ENCODE assay signal across 22 cellular contexts in genomic region chr6:83846291-83846690, GRCh38. TPM values are rescaled to one million over a fixed set of nuclear protein-coding genes. Genes with fewer than 3 reads are reported as not detected.
DNase-seq lines count a peak whose midpoint lies in the region; ATAC-seq, FAIRE-seq and TF ChIP-seq lines count a peak whose summit lies in the region.
"Had no signal": no experiment of that assay in that cellular context is flagged by ENCODE, and none has a peak within 500 bp of the region (broad histone marks: within the 10 kb centered on the region; RNA-seq: fewer than 3 reads in every experiment).

No MANE protein-coding gene starts in this region.

- H3K9me3 ChIP-seq in HepG2 (ENCODE audit: low read length) (no peaks in the 10 kb centered on the region), right lobe of liver (no peaks in the 10 kb centered on the region), K562 (replicated peaks; ENCODE audit: control insufficient read depth, insufficient read depth, low read depth, low read length) (no peaks in the 10 kb centered on the region; the same call in 1 of the 2 replicates), A673 (ENCODE audit: low read depth, low read length, poor library complexity, severe bottlenecking) (peaks cover 2% of the 10 kb centered on the region)
- H3K9me3 ChIP-seq: HAP-1 had no signal

- in situ Hi-C loops in HepG2 (cut with HindIII; ENCODE audit: extremely low pct_ligation_motif_present, low pct_unique_long_range_greater_than_20kb) (no loop called here), K562 (cut with MboI) (no loop called here)

- no peak for TF ChIP-seq CTCF in HepG2 (CRISPR knock-in tag; IDR thresholded peaks at IDR 0.05)
- TF ChIP-seq CTCF in right lobe of liver (IDR thresholded peaks at IDR 0.05) = no peak
- TF ChIP-seq CTCF in K562 (IDR thresholded peaks at IDR 0.05 in 2 of 3, conservative IDR thresholded peaks at IDR 0.05 in 1 of 3; ENCODE audit: insufficient read depth in 2 of 3, low read depth in 1 of 3, low read length in 3 of 3) = no peak
- no peak for TF ChIP-seq CTCF in A673 (conservative IDR thresholded peaks at IDR 0.05; ENCODE audit: low read depth, low read length)

- no peak overlapping the region for H3K27ac ChIP-seq in HepG2 (ENCODE audit: extremely low read length, insufficient read depth, low read length)
- no peak overlapping the region for H3K27ac ChIP-seq in right lobe of liver
- H3K27ac ChIP-seq in K562 (ENCODE audit: extremely low read depth, low read depth, low read length) = no peak overlapping the region
- no peak overlapping the region for H3K27ac ChIP-seq in A673 (ENCODE audit: low read depth, low read length, poor library complexity, severe bottlenecking)
- H3K27ac ChIP-seq: 22Rv1, GM23248 had no signal

- H3K4me3 ChIP-seq in HepG2 (replicated peaks in 1 of 3; ENCODE audit: insufficient read depth in 1 of 3, low read depth in 2 of 3, low read length in 3 of 3) = no peak overlapping the region
- no peak overlapping the region for H3K4me3 ChIP-seq in right lobe of liver
- no peak overlapping the region for H3K4me3 ChIP-seq in K562
- no peak overlapping the region for H3K4me3 ChIP-seq in A673 (ENCODE audit: low read depth, low read length, poor library complexity, severe bottlenecking)
- H3K4me3 ChIP-seq: GM23248, HAP-1 had no signal

- no peaks in the 10 kb centered on the region for H3K9me1 ChIP-seq in K562 (ENCODE audit: control insufficient read depth, insufficient read depth, low read length)

- H3K79me2 ChIP-seq in HepG2 (ENCODE audit: insufficient read depth, low read length) (no peaks in the 10 kb centered on the region), K562 (ENCODE audit: control insufficient read depth, insufficient read depth, low read length) (no peaks in the 10 kb centered on the region)

- intact Hi-C loops in HepG2 (cut with micrococcal nuclease; ENCODE audit: unreplicated experiment) (no loop called here), right lobe of liver (cut with DNase I) (no loop called here), K562 (cut with micrococcal nuclease) (no loop called here), A673 (cut with micrococcal nuclease; ENCODE audit: unreplicated experiment) (no loop called here)

- TF ChIP-seq RAD21 in HepG2 (CRISPR knock-in tag; IDR thresholded peaks at IDR 0.05) (no peak), K562 (CRISPR knock-in tag; conservative IDR thresholded peaks at IDR 0.05 in 1 of 2, IDR thresholded peaks at IDR 0.05 in 1 of 2) (no peak)

- no peak overlapping the region for H3K4me2 ChIP-seq in HepG2 (ENCODE audit: low read depth, low read length)
- no peak overlapping the region for H3K4me2 ChIP-seq in K562 (ENCODE audit: insufficient read depth, low read length)

- ATAC-seq in HepG2 (no peak), right lobe of liver (no peak), K562 (no peak), GM19351 (IDR thresholded peaks at IDR 0.05; ENCODE audit: unreplicated experiment) (no peak)

- H3K27me3 ChIP-seq in HepG2 (ENCODE audit: control insufficient read depth in 1 of 2, insufficient read depth in 2 of 2, low read length in 2 of 2) = no peaks in the 10 kb centered on the region; a peak in 1 of 5 replicates
- H3K27me3 ChIP-seq in right lobe of liver = no peaks in the 10 kb centered on the region
- H3K27me3 ChIP-seq in K562 (ENCODE audit: control insufficient read depth in 2 of 2, insufficient read depth in 2 of 2, low read length in 2 of 2) = no peaks in the 10 kb centered on the region
- H3K27me3 ChIP-seq in A673 (replicated peaks; ENCODE audit: insufficient read depth, low read depth, low read length, poor library complexity) = no peaks in the 10 kb centered on the region

- WGBS in HepG2 (ENCODE audit: low lambda C conversion rate) = 0% methylated on average over 1 of the region's 1 CpG
- WGBS in right lobe of liver (ENCODE audit: insufficient coverage, low coverage, low lambda C conversion rate, missing lambda C conversion rate) = 21% methylated on average over 1 of the region's 1 CpG
- WGBS in K562 (ENCODE audit: insufficient coverage, low coverage, missing lambda C conversion rate) = 0% methylated on average over 1 of the region's 1 CpG

- no peak for TF ChIP-seq EP300 in HepG2 (IDR thresholded peaks at IDR 0.05; ENCODE audit: low read depth in 2 of 2, low read length in 2 of 2)
- TF ChIP-seq EP300 in HepG2 (CRISPR knock-in tag; IDR thresholded peaks at IDR 0.05; ENCODE audit: borderline replicate concordance) = no peak
- TF ChIP-seq EP300 in K562 (IDR thresholded peaks at IDR 0.05; ENCODE audit: low read length) = no peak

- BruUV-seq in HepG2 (replicated peaks; lab: Mats Ljungman, UMichigan) = no TSS peak
- no TSS peak for BruUV-seq in K562 (replicated peaks; lab: Mats Ljungman, UMichigan)
- BruUV-seq in A673 (replicated peaks; lab: Mats Ljungman, UMichigan) = no TSS peak

- H4K20me1 ChIP-seq in HepG2 (ENCODE audit: insufficient read depth, low read length) = no peaks in the 10 kb centered on the region
- H4K20me1 ChIP-seq in K562 (replicated peaks; ENCODE audit: control insufficient read depth, insufficient read depth, low read length) = no peaks in the 10 kb centered on the region

- H3K36me3 ChIP-seq in HepG2 (replicated peaks in 1 of 2; ENCODE audit: control insufficient read depth in 1 of 2, insufficient read depth in 2 of 2, low read length in 2 of 2) = no peaks in the 10 kb centered on the region
- H3K36me3 ChIP-seq in right lobe of liver = no peaks in the 10 kb centered on the region
- H3K36me3 ChIP-seq in K562 (ENCODE audit: control insufficient read depth, insufficient read depth, low read length) = no peaks in the 10 kb centered on the region
- no peaks in the 10 kb centered on the region for H3K36me3 ChIP-seq in A673 (ENCODE audit: insufficient read depth, low read length, poor library complexity, severe bottlenecking)
- H3K36me3 ChIP-seq: HAP-1 had no signal

- H3K4me1 ChIP-seq in HepG2 (ENCODE audit: insufficient read depth, low read length) = no peaks in the 10 kb centered on the region
- H3K4me1 ChIP-seq in right lobe of liver = no peaks in the 10 kb centered on the region
- H3K4me1 ChIP-seq in K562 (replicated peaks in 1 of 2; ENCODE audit: control insufficient read depth in 2 of 2, insufficient read depth in 2 of 2, low read length in 2 of 2) = no peaks in the 10 kb centered on the region
- H3K4me1 ChIP-seq in A673 (ENCODE audit: insufficient read depth, low read length, poor library complexity, severe bottlenecking) = no peaks in the 10 kb centered on the region
- H3K4me1 ChIP-seq: HAP-1 had no signal

- H3K9ac ChIP-seq in HepG2 (ENCODE audit: insufficient read depth, low read depth, low read length) (no peak overlapping the region), K562 (ENCODE audit: insufficient read depth in 1 of 2, low read depth in 2 of 2, low read length in 2 of 2) (no peak overlapping the region)
- H3K9ac ChIP-seq: GM23248 had no signal

- CTCF ChIA-PET in HepG2 (lab: Yijun Ruan, JAX; ENCODE audit: low intra/inter-chr PET ratio, low total read pairs) = no interaction called here
- CTCF ChIA-PET in HEK293T (lab: Yijun Ruan, JAX) = interaction anchor here (0.7 kb wide), 1 partner anchor 385 kb away, joined by 4 read pairs; no protein-coding TSS in a partner anchor
- CTCF ChIA-PET in K562 (lab: Yijun Ruan, JAX; ENCODE audit: low intra/inter-chr PET ratio) = no interaction called here
- CTCF ChIA-PET in A673 (lab: Charles Lee) = no interaction called here

- DNase-seq in HepG2 (ENCODE audit: low spot score) = no peak
- DNase-seq in right lobe of liver = no peak
- no peak for DNase-seq in HEK293T (ENCODE audit: extremely low spot score)
- DNase-seq in K562 (ENCODE audit: extremely low read depth in 1 of 4, low spot score in 3 of 4) = no peak
- DNase-seq in NCI-H69 (lab: John Stamatoyannopoulos, UW) = no peak
- DNase-seq in A673 (ENCODE audit: low spot score) = no peak
- DNase-seq: C1 segment of cervical spinal cord; Calu3; CD4-positive, alpha-beta memory T cell; COR-L47; DMS53; DND-41; GM23248; HFFc6 had no signal

- TF ChIP-seq POLR2A in HepG2 (IDR thresholded peaks at IDR 0.05; ENCODE audit: insufficient read depth in 1 of 2, low read depth in 2 of 2, low read length in 2 of 2) = no peak
- TF ChIP-seq POLR2A in right lobe of liver (IDR thresholded peaks at IDR 0.05) = no peak
- TF ChIP-seq POLR2A in K562 (conservative IDR thresholded peaks at IDR 0.05) = no peak

- POLR2A ChIA-PET in HepG2 (lab: Yijun Ruan, JAX) = no interaction called here
- POLR2A ChIA-PET in HEK293T (lab: Yijun Ruan, JAX) = interaction anchor here (2.4 kb wide), 1 partner anchor 13 kb away, joined by 11 read pairs; the partner anchor contains the start of gene CYB5R4
- POLR2A ChIA-PET in K562 (lab: Yijun Ruan, JAX) = interaction anchor here (0.6 to 1.3 kb wide), 2 partner anchors 12 to 17 kb away, joined by 3 to 4 read pairs; no protein-coding TSS in a partner anchor
- POLR2A ChIA-PET in A673 (lab: Charles Lee; ENCODE audit: low non-redundant PET) = no interaction called here

- FAIRE-seq in HepG2 (lab: Jason Lieb, UNC) = no peak
- no peak for FAIRE-seq in K562 (lab: Jason Lieb, UNC)
- FAIRE-seq: A204.1, G401.6, GM12892, H54 had no signal

- H2AFZ ChIP-seq in HepG2 (ENCODE audit: low read length) (no peak overlapping the region), K562 (ENCODE audit: low read depth, low read length) (no peak overlapping the region)
- H2AFZ ChIP-seq: GM23248 had no signal

RNA-seq across cellular contexts. Expression of gene RIPPLY2, which starts 6.9 kb away (rescaled TPM):
- total RNA-seq in HepG2 (2016; rRNA removed; fragmentation: Illumina TruSeq; extraction: Trizol) (not detected in 2 replicates), right lobe of liver (not detected), K562 (2014; rRNA removed) (not detected in 2 replicates), K562 (2014; rRNA removed; fragmentation: Illumina TruSeq; extraction: Trizol) (not detected in 2 replicates), K562 (2015; rRNA removed; fragmentation: Illumina TruSeq; extraction: Trizol) (not detected in 2 replicates), K562 (2021) (not detected in 2 replicates), A673 (2021) (3.0 and 4.0 TPM in 2 replicates)
- total RNA-seq in HepG2 (2016; cell fraction: cytosol; rRNA removed; fragmentation: Illumina TruSeq; extraction: Trizol; ENCODE audit: low read depth) = not detected in 2 replicates
- total RNA-seq in HepG2 (2016; cell fraction: insoluble cytoplasmic fraction; rRNA removed; fragmentation: Illumina TruSeq; extraction: Trizol) = not detected in 2 replicates
- total RNA-seq in HepG2 (2016; cell fraction: membrane; rRNA removed; fragmentation: Illumina TruSeq; extraction: Trizol) = not detected in 2 replicates
- not detected in 2 replicates for total RNA-seq in HepG2 (2016; cell fraction: nucleus; rRNA removed; fragmentation: Illumina TruSeq; extraction: Trizol)
- polyA plus RNA-seq in HepG2 (2011; rRNA removed) (not detected in 2 replicates), K562 (2011; rRNA removed) (not detected in 2 replicates), K562 (2014; fragmentation: Illumina TruSeq; extraction: Trizol) (not detected in 2 replicates), K562 (2014; fragmentation: Nextera tagmentation; extraction: Ambion mirVana) (not detected), K562 (2014; rRNA removed) (not detected in 2 replicates)
- not detected in 2 replicates for polyA plus RNA-seq in HepG2 (2011; cell fraction: cytosol; rRNA removed)
- not detected in 2 replicates for polyA plus RNA-seq in HepG2 (2011; cell fraction: nucleus; rRNA removed)
- not detected in 2 replicates for polyA plus RNA-seq in HepG2 (2012)
- not detected in 2 replicates for polyA plus RNA-seq in HepG2 (2016; cell fraction: cytosol; fragmentation: Illumina TruSeq; extraction: Trizol; ENCODE audit: low read depth)
- not detected in 2 replicates for polyA plus RNA-seq in HepG2 (2016; cell fraction: insoluble cytoplasmic fraction; fragmentation: Illumina TruSeq; extraction: Trizol; ENCODE audit: low read depth)
- not detected in 2 replicates for polyA plus RNA-seq in HepG2 (2016; cell fraction: membrane; fragmentation: Illumina TruSeq; extraction: Trizol; ENCODE audit: low read depth)
- not detected in 2 replicates for polyA plus RNA-seq in HepG2 (2016; cell fraction: nucleus; fragmentation: Illumina TruSeq; extraction: Trizol; ENCODE audit: insufficient read depth, low read depth)
- polyA minus RNA-seq in HepG2 (2011; rRNA and poly(A)+ RNA removed; ENCODE audit: low replicate concordance) = not detected in 2 replicates
- polyA minus RNA-seq in HepG2 (2011; cell fraction: cytosol; rRNA and poly(A)+ RNA removed) = not detected in 2 replicates
- not detected in 2 replicates for polyA minus RNA-seq in HepG2 (2011; cell fraction: nucleus; rRNA and poly(A)+ RNA removed)
- not detected in 2 replicates for total RNA-seq in K562 (2011; cell fraction: chromatin; rRNA removed; ENCODE audit: low replicate concordance)
- not detected in 2 replicates for total RNA-seq in K562 (2011; cell fraction: nucleolus; rRNA removed)
- not detected in 2 replicates for total RNA-seq in K562 (2011; cell fraction: nucleoplasm; rRNA removed)
- not detected in 2 replicates for polyA plus RNA-seq in K562 (2011; cell fraction: cytosol; rRNA removed)
- not detected in 2 replicates for polyA plus RNA-seq in K562 (2011; cell fraction: nucleus; rRNA removed)
- polyA plus RNA-seq in K562 (2012) = not detected in 2 replicates
- polyA minus RNA-seq in K562 (2011; rRNA and poly(A)+ RNA removed) = not detected in 2 replicates
- not detected in 2 replicates for polyA minus RNA-seq in K562 (2011; cell fraction: cytosol; rRNA and poly(A)+ RNA removed)
- not detected in 2 replicates for polyA minus RNA-seq in K562 (2011; cell fraction: nucleus; rRNA and poly(A)+ RNA removed)
- total RNA-seq: CD4-positive, alpha-beta memory T cell; GM23248; HFFc6 had no signal
- polyA plus RNA-seq: BJ; CD4-positive, alpha-beta memory T cell; GM23248 had no signal

RNA-seq across cellular contexts. Expression of gene CYB5R4, which starts 13.2 kb away (rescaled TPM):
- total RNA-seq in HepG2 (2016; rRNA removed; fragmentation: Illumina TruSeq; extraction: Trizol) (26.1 and 37.7 TPM in 2 replicates), right lobe of liver (1 to 10 TPM; 3.6 to 7.9 (median 5.1) TPM), K562 (2014; rRNA removed) (12.4 and 19.3 TPM in 2 replicates), K562 (2014; rRNA removed; fragmentation: Illumina TruSeq; extraction: Trizol) (19.0 and 21.2 TPM in 2 replicates), K562 (2015; rRNA removed; fragmentation: Illumina TruSeq; extraction: Trizol) (16.9 and 17.4 TPM in 2 replicates), K562 (2021) (22.4 and 24.2 TPM in 2 replicates), A673 (2021) (23.8 and 26.2 TPM in 2 replicates)
- total RNA-seq in HepG2 (2016; cell fraction: cytosol; rRNA removed; fragmentation: Illumina TruSeq; extraction: Trizol; ENCODE audit: low read depth) = 11.7 and 12.3 TPM in 2 replicates
- total RNA-seq in HepG2 (2016; cell fraction: insoluble cytoplasmic fraction; rRNA removed; fragmentation: Illumina TruSeq; extraction: Trizol) = 24.4 and 42.6 TPM in 2 replicates
- total RNA-seq in HepG2 (2016; cell fraction: membrane; rRNA removed; fragmentation: Illumina TruSeq; extraction: Trizol) = 39.7 and 40.4 TPM in 2 replicates
- 15.5 and 17.1 TPM in 2 replicates for total RNA-seq in HepG2 (2016; cell fraction: nucleus; rRNA removed; fragmentation: Illumina TruSeq; extraction: Trizol)
- polyA plus RNA-seq in HepG2 (2011; rRNA removed) (2.8 and 5.3 TPM in 2 replicates), K562 (2011; rRNA removed) (17.6 and 23.1 TPM in 2 replicates), K562 (2014; fragmentation: Illumina TruSeq; extraction: Trizol) (14.8 and 18.4 TPM in 2 replicates), K562 (2014; fragmentation: Nextera tagmentation; extraction: Ambion mirVana) (10 to 100 TPM in 1 of 2 experiments, 1 to 10 TPM in 1; 5.9 to 10.1 TPM), K562 (2014; rRNA removed) (14.5 and 19.0 TPM in 2 replicates)
- 1.2 and 1.7 TPM in 2 replicates for polyA plus RNA-seq in HepG2 (2011; cell fraction: cytosol; rRNA removed)
- 0.66 and 0.99 TPM in 2 replicates for polyA plus RNA-seq in HepG2 (2011; cell fraction: nucleus; rRNA removed)
- polyA plus RNA-seq in HepG2 (2012) = 5.0 and 5.5 TPM in 2 replicates
- polyA plus RNA-seq in HepG2 (2016; cell fraction: cytosol; fragmentation: Illumina TruSeq; extraction: Trizol; ENCODE audit: low read depth) = 15.2 and 17.6 TPM in 2 replicates
- polyA plus RNA-seq in HepG2 (2016; cell fraction: insoluble cytoplasmic fraction; fragmentation: Illumina TruSeq; extraction: Trizol; ENCODE audit: low read depth) = 27.8 and 32.3 TPM in 2 replicates
- polyA plus RNA-seq in HepG2 (2016; cell fraction: membrane; fragmentation: Illumina TruSeq; extraction: Trizol; ENCODE audit: low read depth) = 24.9 and 25.9 TPM in 2 replicates
- polyA plus RNA-seq in HepG2 (2016; cell fraction: nucleus; fragmentation: Illumina TruSeq; extraction: Trizol; ENCODE audit: insufficient read depth, low read depth) = 9.3 and 11.2 TPM in 2 replicates
- polyA minus RNA-seq in HepG2 (2011; rRNA and poly(A)+ RNA removed; ENCODE audit: low replicate concordance) = 0.96 and 2.3 TPM in 2 replicates
- 1.2 and 3.7 TPM in 2 replicates for polyA minus RNA-seq in HepG2 (2011; cell fraction: cytosol; rRNA and poly(A)+ RNA removed)
- polyA minus RNA-seq in HepG2 (2011; cell fraction: nucleus; rRNA and poly(A)+ RNA removed) = 8.0 and 11.4 TPM in 2 replicates
- total RNA-seq in K562 (2011; cell fraction: chromatin; rRNA removed; ENCODE audit: low replicate concordance) = 8.6 and 22.9 TPM in 2 replicates
- total RNA-seq in K562 (2011; cell fraction: nucleolus; rRNA removed) = 2.4 and 3.5 TPM in 2 replicates
- total RNA-seq in K562 (2011; cell fraction: nucleoplasm; rRNA removed) = 4.1 and 8.3 TPM in 2 replicates
- 2.5 and 5.5 TPM in 2 replicates for polyA plus RNA-seq in K562 (2011; cell fraction: cytosol; rRNA removed)
- 4.6 and 8.7 TPM in 2 replicates for polyA plus RNA-seq in K562 (2011; cell fraction: nucleus; rRNA removed)
- 10.6 and 15.7 TPM in 2 replicates for polyA plus RNA-seq in K562 (2012)
- polyA minus RNA-seq in K562 (2011; rRNA and poly(A)+ RNA removed) = 9.6 and 18.2 TPM in 2 replicates
- 6.9 and 7.1 TPM in 2 replicates for polyA minus RNA-seq in K562 (2011; cell fraction: cytosol; rRNA and poly(A)+ RNA removed)
- 8.2 and 14.8 TPM in 2 replicates for polyA minus RNA-seq in K562 (2011; cell fraction: nucleus; rRNA and poly(A)+ RNA removed)

Comparison
In these comparisons a context has a peak if more than half of its experiments do, and no peak if none do; other contexts are left out.
1. POLR2A ChIA-PET loops: an anchor here in HEK293T (2.4 kb wide) and K562 (0.6 to 1.3 kb wide); none called in HepG2 and A673.
2. Of the 241 proteins assayed by ChIP-seq in both HepG2 and K562: peak only in HepG2: none; only in K562: MAFG and MEIS2; in both: MAFF and MAFK; in neither: 236; mixed calls (peak in some experiments, not most) for 1.